10 cellular contexts compared by ENCODE assay signal in the genomic region with DNA sequence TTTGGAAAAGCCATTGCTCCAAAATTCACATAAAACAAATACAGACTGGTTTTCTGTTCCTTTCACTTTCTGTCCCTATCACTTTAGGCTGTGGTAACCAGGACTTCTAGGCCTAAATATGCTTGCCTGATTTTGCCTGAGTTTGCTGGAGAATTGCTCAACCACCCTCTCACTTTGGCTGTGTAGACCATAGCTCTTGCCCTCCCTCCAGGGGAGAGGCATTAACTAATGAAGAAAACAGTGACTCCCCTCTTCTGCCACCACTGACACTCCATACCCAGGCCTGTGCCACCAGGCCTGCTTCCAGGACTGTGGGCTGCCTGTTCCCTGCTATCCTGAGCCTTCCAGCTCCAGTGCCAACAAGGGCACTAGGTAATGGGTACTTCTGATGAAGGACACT.
DNase-seq lines count a peak whose midpoint lies in the region; ATAC-seq and TF ChIP-seq lines count a peak whose summit lies in the region.
"Had no signal": no experiment of that assay in that cellular context is flagged by ENCODE, and none has a peak within 500 bp of the region (broad histone marks: within the 10 kb centered on the region; RNA-seq: fewer than 3 reads in every experiment).

No MANE protein-coding gene starts in this region.

- no peak overlapping the region for H4K12ac ChIP-seq in trophoblast cell (ENCODE audit: low read depth, low read length)

- H3K27ac Mint-ChIP-seq in Calu3 (ENCODE audit: unreplicated experiment): peak overlapping the region; percentile 86
- H3K27ac Mint-ChIP-seq in effector memory CD8-positive, alpha-beta T cell: peak overlapping the region; percentile 29 to 88

- no peak for ATAC-seq in effector memory CD8-positive, alpha-beta T cell (replicated peaks)
- ATAC-seq in GM18858 (IDR thresholded peaks at IDR 0.05; ENCODE audit: unreplicated experiment): no peak
- no peak for ATAC-seq in HG03521 (IDR thresholded peaks at IDR 0.05; ENCODE audit: unreplicated experiment)

- no peak overlapping the region for H3K9ac ChIP-seq in trophoblast cell (ENCODE audit: low read length)

- no peak overlapping the region for H3K4me2 ChIP-seq in trophoblast cell (ENCODE audit: low read length)

- H2BK120ac ChIP-seq in trophoblast cell (ENCODE audit: insufficient read depth, low read length, poor library complexity): peak overlapping the region; percentile 56

- H3K36me3 Mint-ChIP-seq in Calu3 (ENCODE audit: insufficient read depth, unreplicated experiment): peaks cover 34% of the 10 kb centered on the region
- peaks cover 11% of the 10 kb centered on the region for H3K36me3 Mint-ChIP-seq in effector memory CD8-positive, alpha-beta T cell (ENCODE audit: insufficient read depth)

- intact Hi-C loops in Calu3 (cut with micrococcal nuclease; ENCODE audit: unreplicated experiment): no loop called here

- no peak overlapping the region for H3K23ac ChIP-seq in trophoblast cell (ENCODE audit: low read length)

- H3K79me1 ChIP-seq in trophoblast cell (ENCODE audit: low read length): peaks cover 28% of the 10 kb centered on the region

- no peaks in the 10 kb centered on the region for H3K36me3 ChIP-seq in trophoblast cell (ENCODE audit: control insufficient read depth in 1 of 2, insufficient read depth in 2 of 2, low read length in 2 of 2)

- peaks cover 5% of the 10 kb centered on the region for H3K79me2 ChIP-seq in trophoblast cell (ENCODE audit: control insufficient read depth, insufficient read depth, low read length, poor library complexity)

- no peaks in the 10 kb centered on the region for H3K27me3 Mint-ChIP-seq in Calu3 (ENCODE audit: unreplicated experiment)
- no peaks in the 10 kb centered on the region for H3K27me3 Mint-ChIP-seq in effector memory CD8-positive, alpha-beta T cell

- H3K4me1 Mint-ChIP-seq in Calu3 (ENCODE audit: low read depth, unreplicated experiment): peaks cover 68% of the 10 kb centered on the region
- peaks cover 44 to 48% of the 10 kb centered on the region in 2 donors for H3K4me1 Mint-ChIP-seq in effector memory CD8-positive, alpha-beta T cell (ENCODE audit: low read depth in 2 of 2)

- no peak overlapping the region for H3K18ac ChIP-seq in trophoblast cell (ENCODE audit: low read length)

- H4K91ac ChIP-seq in trophoblast cell (ENCODE audit: low read depth, low read length): peak overlapping the region; percentile 79

- peaks cover 19 to 28% of the 10 kb centered on the region in 2 experiments for H3K4me1 ChIP-seq in trophoblast cell (ENCODE audit: control insufficient read depth in 1 of 2, insufficient read depth in 2 of 2, low read length in 2 of 2)

- H3K27me3 ChIP-seq in trophoblast cell (ENCODE audit: insufficient read depth, low read length): no peaks in the 10 kb centered on the region

- no peak overlapping the region for H3K4me3 ChIP-seq in trophoblast cell (ENCODE audit: low read depth, low read length)

- no TSS peak for BruUV-seq in Calu3 (replicated peaks; lab: Mats Ljungman, UMichigan)

- peak overlapping the region; percentile 92 for H2AK5ac ChIP-seq in trophoblast cell (ENCODE audit: low read length)

- no peak overlapping the region for H3K4me3 Mint-ChIP-seq in Calu3 (ENCODE audit: low read depth, unreplicated experiment)
- H3K4me3 Mint-ChIP-seq in effector memory CD8-positive, alpha-beta T cell: peak overlapping the region; percentile 10 to 15

- no peak overlapping the region for H3K14ac ChIP-seq in trophoblast cell (ENCODE audit: low read length)

- DNase-seq in Calu3: no peak
- peak; percentile 81 for DNase-seq in OCI-M1 (lab: John Stamatoyannopoulos, UW)
- DNase-seq in effector memory CD8-positive, alpha-beta T cell: no peak
- DNase-seq in trophoblast cell: no peak
- DNase-seq in cerebellum (ENCODE audit: low spot score): no peak
- no peak for DNase-seq in SHP77 treated with DMSO at 0.1 percent for 48 hours (lab: John Stamatoyannopoulos, UW)
- DNase-seq: NCI-H1105, T1000 had no signal

- peaks cover 4% of the 10 kb centered on the region for H3K9me3 ChIP-seq in trophoblast cell (ENCODE audit: insufficient read depth, low read depth, low read length)

- no peak overlapping the region for H3K27ac ChIP-seq in trophoblast cell (ENCODE audit: low read depth, low read length)

- H3K9me3 Mint-ChIP-seq in Calu3 (ENCODE audit: low read depth, unreplicated experiment): no peaks in the 10 kb centered on the region
- no peaks in the 10 kb centered on the region for H3K9me3 Mint-ChIP-seq in effector memory CD8-positive, alpha-beta T cell

- CTCF ChIA-PET in Calu3 (lab: Charles Lee): interaction anchor here (0.7 to 3.1 kb wide), 2 partner anchors 9 to 60 kb away, joined by 5 to 13 read pairs; no protein-coding TSS in a partner anchor

- H2BK12ac ChIP-seq in trophoblast cell (ENCODE audit: low read length): peak overlapping the region; percentile 74

- H2BK5ac ChIP-seq in trophoblast cell (ENCODE audit: low read depth, low read length, poor library complexity): peak overlapping the region; percentile 12

- no peak overlapping the region for H2AFZ ChIP-seq in trophoblast cell (ENCODE audit: insufficient read depth, low read length, poor library complexity)

- H3K4ac ChIP-seq in trophoblast cell (ENCODE audit: low read depth, low read length): peak overlapping the region; percentile 1

- TF ChIP-seq CTCF in Calu3 (IDR thresholded peaks at IDR 0.05; ENCODE audit: unreplicated experiment): no peak

- peak overlapping the region; percentile 47 for H4K8ac ChIP-seq in trophoblast cell (ENCODE audit: low read depth, low read length)
